Comparison of ENCODE assay signal across 14 cellular contexts in the genomic region with DNA sequence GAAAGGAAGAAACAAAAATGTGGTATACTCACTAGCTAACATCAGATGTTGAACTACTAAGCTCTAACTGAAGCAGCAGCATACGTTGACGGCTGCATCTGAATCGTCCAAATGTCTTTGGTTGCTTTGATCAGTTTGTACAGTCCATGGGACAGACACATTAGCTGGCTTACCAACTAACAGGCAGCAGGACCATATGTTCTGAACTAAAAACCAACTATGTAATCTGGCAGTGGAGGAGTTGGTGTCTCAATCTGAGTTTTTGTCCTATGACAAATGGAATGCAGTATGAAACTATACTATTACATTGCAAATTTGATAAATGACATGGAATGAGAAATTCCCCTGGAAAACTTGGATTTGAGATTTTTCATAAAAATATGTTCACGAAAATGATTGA.
DNase-seq lines count a peak whose midpoint lies in the region; ATAC-seq and TF ChIP-seq lines count a peak whose summit lies in the region.
"Had no signal": no experiment of that assay in that cellular context is flagged by ENCODE, and none has a peak within 500 bp of the region (broad histone marks: within the 10 kb centered on the region; RNA-seq: fewer than 3 reads in every experiment).

No MANE protein-coding gene starts in this region.

- TF ChIP-seq CTCF in cardiac fibroblast (IDR thresholded peaks at IDR 0.05; ENCODE audit: low read depth, low read length) (no peak), fibroblast of the aortic adventitia (IDR thresholded peaks at IDR 0.05; ENCODE audit: insufficient read depth, low read length) (no peak)

- H3K4me3 ChIP-seq in cardiac fibroblast (replicated peaks in 1 of 2; ENCODE audit: low read depth in 2 of 2, low read length in 2 of 2) (no peak overlapping the region), fibroblast of the aortic adventitia (ENCODE audit: low read depth, low read length) (no peak overlapping the region)
- H3K4me3 ChIP-seq: GM23338 had no signal

- ATAC-seq in HG03432 (IDR thresholded peaks at IDR 0.05; ENCODE audit: unreplicated experiment) (no peak), HG03039 (IDR thresholded peaks at IDR 0.05; ENCODE audit: unreplicated experiment) (no peak), GM21737 (IDR thresholded peaks at IDR 0.05; ENCODE audit: unreplicated experiment) (no peak)
- ATAC-seq: GM23338, PC-3 had no signal

- peak; percentile 44 for DNase-seq in NCI-H82 (lab: John Stamatoyannopoulos, UW)
- DNase-seq in NCI-H82 treated with DMSO at 0.1 percent for 48 hours (lab: John Stamatoyannopoulos, UW; ENCODE audit: unreplicated experiment): no peak
- peak; percentile 8 to 36 for DNase-seq in cardiac fibroblast (ENCODE audit: low read depth in 2 of 2)
- DNase-seq in fibroblast of the aortic adventitia (ENCODE audit: low read depth): peak; percentile 54
- no peak for DNase-seq in retina
- DNase-seq: 8988T, NCI-H1436, NCI-H2081 treated with DMSO at 0.1 percent for 48 hours, NCI-H526, PC-3 had no signal

Comparison
In these comparisons a context has a peak if more than half of its experiments do, and no peak if none do; other contexts are left out.
1. DNase-seq: peak in NCI-H82 (single experiment), cardiac fibroblast (2 of 2) and fibroblast of the aortic adventitia (single experiment); none in NCI-H82 treated with DMSO at 0.1 percent for 48 hours (single experiment) and retina (single experiment).